In the genomic region with DNA sequence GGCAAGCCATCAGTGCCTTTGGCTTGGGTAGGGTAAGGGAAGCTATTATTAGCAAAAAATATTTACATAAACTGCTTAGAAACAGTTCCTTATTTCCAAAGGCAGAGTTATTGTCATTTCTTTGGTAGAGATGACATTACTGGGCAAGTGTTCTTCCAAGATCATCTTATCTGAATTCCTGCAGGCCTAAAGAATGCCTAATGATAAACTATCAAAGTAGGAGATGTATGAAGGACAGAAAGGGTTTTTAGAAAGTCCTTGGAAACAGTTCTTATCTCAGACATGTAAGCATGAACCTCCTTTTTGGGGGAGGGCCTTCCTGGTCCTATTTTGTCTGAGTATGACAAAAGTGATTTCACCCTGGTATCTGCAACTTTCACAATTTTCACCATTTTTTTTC, we compare ENCODE assay signal across 1 cellular context.
TF ChIP-seq lines count a peak whose summit lies in the region.

No MANE protein-coding gene starts in this region.

TF ChIP-seq in K562, 482 proteins besides CTCF, POLR2A, EP300 and RAD21 (continued from another document and continues in another):
- TF ChIP-seq, protein P1, sequence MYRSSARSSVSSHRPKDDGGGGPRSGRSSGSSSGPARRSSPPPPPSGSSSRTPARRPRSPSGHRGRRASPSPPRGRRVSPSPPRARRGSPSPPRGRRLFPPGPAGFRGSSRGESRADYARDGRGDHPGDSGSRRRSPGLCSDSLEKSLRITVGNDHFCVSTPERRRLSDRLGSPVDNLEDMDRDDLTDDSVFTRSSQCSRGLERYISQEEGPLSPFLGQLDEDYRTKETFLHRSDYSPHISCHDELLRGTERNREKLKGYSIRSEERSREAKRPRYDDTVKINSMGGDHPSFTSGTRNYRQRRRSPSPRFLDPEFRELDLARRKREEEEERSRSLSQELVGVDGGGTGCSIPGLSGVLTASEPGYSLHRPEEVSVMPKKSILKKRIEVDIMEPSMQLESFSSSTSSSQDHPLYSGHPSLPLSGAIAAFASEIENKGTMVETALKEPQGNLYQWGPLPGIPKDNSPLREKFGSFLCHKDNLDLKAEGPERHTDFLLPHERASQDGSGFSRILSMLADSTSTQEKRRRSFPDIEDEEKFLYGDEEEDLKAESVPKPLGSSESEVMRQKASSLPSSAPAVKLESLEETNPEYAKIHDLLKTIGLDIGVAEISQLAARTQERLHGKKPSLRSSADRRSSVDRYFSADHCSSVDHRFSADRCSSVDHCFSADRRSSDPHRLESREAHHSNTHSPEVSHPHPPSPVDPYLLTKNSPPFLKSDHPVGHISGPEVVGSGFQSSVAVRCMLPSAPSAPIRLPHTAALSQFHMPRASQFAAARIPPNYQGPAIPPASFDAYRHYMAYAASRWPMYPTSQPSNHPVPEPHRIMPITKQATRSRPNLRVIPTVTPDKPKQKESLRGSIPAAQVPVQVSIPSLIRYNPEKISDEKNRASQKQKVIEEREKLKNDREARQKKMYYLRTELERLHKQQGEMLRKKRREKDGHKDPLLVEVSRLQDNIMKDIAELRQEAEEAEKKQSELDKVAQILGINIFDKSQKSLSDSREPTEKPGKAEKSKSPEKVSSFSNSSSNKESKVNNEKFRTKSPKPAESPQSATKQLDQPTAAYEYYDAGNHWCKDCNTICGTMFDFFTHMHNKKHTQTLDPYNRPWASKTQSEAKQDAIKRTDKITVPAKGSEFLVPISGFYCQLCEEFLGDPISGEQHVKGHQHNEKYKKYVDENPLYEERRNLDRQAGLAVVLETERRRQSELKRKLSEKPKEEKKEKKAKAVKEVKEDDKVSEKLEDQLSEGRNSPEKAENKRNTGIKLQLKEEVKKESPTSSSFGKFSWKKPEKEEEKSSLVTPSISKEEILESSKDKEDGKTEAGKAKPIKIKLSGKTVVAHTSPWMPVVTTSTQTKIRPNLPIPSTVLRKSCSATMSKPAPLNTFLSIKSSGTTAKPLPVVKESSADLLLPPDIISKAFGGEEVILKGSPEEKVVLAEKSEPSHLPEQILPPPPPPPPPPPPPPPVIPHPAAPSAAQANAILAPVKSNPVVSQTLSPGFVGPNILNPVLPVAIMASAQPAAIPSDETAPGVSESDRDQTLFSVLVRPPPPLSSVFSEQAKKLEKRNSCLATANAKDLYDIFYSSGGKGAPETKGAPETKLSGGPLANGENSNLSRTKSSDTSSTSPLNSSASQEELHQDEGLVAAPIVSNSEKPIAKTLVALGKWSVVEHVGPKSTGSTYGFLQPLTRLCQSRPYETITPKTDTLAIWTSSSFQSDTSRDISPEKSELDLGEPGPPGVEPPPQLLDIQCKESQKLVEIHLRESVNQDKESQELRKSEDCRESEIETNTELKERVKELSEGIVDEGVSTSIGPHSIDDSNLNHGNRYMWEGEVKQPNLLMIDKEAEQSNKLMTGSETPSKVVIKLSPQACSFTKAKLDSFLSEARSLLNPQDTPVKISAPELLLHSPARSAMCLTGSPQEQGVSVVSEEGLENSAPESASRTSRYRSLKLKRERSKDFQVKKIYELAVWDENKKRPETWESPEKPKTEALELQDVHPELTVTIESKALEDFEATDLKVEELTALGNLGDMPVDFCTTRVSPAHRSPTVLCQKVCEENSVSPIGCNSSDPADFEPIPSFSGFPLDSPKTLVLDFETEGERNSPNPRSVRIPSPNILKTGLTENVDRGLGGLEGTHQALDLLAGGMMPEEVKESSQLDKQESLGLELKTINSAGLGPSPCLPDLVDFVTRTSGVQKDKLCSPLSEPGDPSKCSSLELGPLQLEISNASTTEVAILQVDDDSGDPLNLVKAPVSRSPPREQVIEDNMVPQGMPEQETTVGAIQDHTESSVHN (IDR thresholded peaks at IDR 0.05; ENCODE audit: borderline replicate concordance in 1 of 2, low read depth in 1 of 2) = peak in 1 of 2 experiments; percentile 35; a peak in 1 of 4 replicates
- no peak for TF ChIP-seq PTRF (tag; IDR thresholded peaks at IDR 0.05)
- TF ChIP-seq XRCC3 (IDR thresholded peaks at IDR 0.05) = no peak
- TF ChIP-seq ZNF696 (CRISPR knock-in tag; conservative IDR thresholded peaks at IDR 0.05) = no peak
- TF ChIP-seq ZNF780A (CRISPR knock-in tag; IDR thresholded peaks at IDR 0.05) = no peak
- TF ChIP-seq, protein P2, sequence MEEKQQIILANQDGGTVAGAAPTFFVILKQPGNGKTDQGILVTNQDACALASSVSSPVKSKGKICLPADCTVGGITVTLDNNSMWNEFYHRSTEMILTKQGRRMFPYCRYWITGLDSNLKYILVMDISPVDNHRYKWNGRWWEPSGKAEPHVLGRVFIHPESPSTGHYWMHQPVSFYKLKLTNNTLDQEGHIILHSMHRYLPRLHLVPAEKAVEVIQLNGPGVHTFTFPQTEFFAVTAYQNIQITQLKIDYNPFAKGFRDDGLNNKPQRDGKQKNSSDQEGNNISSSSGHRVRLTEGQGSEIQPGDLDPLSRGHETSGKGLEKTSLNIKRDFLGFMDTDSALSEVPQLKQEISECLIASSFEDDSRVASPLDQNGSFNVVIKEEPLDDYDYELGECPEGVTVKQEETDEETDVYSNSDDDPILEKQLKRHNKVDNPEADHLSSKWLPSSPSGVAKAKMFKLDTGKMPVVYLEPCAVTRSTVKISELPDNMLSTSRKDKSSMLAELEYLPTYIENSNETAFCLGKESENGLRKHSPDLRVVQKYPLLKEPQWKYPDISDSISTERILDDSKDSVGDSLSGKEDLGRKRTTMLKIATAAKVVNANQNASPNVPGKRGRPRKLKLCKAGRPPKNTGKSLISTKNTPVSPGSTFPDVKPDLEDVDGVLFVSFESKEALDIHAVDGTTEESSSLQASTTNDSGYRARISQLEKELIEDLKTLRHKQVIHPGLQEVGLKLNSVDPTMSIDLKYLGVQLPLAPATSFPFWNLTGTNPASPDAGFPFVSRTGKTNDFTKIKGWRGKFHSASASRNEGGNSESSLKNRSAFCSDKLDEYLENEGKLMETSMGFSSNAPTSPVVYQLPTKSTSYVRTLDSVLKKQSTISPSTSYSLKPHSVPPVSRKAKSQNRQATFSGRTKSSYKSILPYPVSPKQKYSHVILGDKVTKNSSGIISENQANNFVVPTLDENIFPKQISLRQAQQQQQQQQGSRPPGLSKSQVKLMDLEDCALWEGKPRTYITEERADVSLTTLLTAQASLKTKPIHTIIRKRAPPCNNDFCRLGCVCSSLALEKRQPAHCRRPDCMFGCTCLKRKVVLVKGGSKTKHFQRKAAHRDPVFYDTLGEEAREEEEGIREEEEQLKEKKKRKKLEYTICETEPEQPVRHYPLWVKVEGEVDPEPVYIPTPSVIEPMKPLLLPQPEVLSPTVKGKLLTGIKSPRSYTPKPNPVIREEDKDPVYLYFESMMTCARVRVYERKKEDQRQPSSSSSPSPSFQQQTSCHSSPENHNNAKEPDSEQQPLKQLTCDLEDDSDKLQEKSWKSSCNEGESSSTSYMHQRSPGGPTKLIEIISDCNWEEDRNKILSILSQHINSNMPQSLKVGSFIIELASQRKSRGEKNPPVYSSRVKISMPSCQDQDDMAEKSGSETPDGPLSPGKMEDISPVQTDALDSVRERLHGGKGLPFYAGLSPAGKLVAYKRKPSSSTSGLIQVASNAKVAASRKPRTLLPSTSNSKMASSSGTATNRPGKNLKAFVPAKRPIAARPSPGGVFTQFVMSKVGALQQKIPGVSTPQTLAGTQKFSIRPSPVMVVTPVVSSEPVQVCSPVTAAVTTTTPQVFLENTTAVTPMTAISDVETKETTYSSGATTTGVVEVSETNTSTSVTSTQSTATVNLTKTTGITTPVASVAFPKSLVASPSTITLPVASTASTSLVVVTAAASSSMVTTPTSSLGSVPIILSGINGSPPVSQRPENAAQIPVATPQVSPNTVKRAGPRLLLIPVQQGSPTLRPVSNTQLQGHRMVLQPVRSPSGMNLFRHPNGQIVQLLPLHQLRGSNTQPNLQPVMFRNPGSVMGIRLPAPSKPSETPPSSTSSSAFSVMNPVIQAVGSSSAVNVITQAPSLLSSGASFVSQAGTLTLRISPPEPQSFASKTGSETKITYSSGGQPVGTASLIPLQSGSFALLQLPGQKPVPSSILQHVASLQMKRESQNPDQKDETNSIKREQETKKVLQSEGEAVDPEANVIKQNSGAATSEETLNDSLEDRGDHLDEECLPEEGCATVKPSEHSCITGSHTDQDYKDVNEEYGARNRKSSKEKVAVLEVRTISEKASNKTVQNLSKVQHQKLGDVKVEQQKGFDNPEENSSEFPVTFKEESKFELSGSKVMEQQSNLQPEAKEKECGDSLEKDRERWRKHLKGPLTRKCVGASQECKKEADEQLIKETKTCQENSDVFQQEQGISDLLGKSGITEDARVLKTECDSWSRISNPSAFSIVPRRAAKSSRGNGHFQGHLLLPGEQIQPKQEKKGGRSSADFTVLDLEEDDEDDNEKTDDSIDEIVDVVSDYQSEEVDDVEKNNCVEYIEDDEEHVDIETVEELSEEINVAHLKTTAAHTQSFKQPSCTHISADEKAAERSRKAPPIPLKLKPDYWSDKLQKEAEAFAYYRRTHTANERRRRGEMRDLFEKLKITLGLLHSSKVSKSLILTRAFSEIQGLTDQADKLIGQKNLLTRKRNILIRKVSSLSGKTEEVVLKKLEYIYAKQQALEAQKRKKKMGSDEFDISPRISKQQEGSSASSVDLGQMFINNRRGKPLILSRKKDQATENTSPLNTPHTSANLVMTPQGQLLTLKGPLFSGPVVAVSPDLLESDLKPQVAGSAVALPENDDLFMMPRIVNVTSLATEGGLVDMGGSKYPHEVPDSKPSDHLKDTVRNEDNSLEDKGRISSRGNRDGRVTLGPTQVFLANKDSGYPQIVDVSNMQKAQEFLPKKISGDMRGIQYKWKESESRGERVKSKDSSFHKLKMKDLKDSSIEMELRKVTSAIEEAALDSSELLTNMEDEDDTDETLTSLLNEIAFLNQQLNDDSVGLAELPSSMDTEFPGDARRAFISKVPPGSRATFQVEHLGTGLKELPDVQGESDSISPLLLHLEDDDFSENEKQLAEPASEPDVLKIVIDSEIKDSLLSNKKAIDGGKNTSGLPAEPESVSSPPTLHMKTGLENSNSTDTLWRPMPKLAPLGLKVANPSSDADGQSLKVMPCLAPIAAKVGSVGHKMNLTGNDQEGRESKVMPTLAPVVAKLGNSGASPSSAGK (IDR thresholded peaks at IDR 0.05) = no peak
- TF ChIP-seq PCBP2 (IDR thresholded peaks at IDR 0.05; ENCODE audit: low read depth, low read length, poor library complexity, severe bottlenecking) = no peak
- TF ChIP-seq TAL1 (IDR thresholded peaks at IDR 0.05) = peak; percentile 91
- no peak for TF ChIP-seq POLR3A (IDR thresholded peaks at IDR 0.05; ENCODE audit: borderline replicate concordance, extremely low read depth, insufficient read depth, insufficient read length)
- TF ChIP-seq NCOA6 (IDR thresholded peaks at IDR 0.05) = no peak
- TF ChIP-seq L3MBTL2 (IDR thresholded peaks at IDR 0.05) = no peak
- TF ChIP-seq ZBTB7A (IDR thresholded peaks at IDR 0.05; ENCODE audit: borderline replicate concordance, control insufficient read depth, low read depth, low read length) = no peak
- TF ChIP-seq CBX5 (IDR thresholded peaks at IDR 0.05; ENCODE audit: borderline replicate concordance, low read depth) = no peak
- TF ChIP-seq PRMT5 (CRISPR knock-in tag; IDR thresholded peaks at IDR 0.05) = no peak
- no peak for TF ChIP-seq SMAD2 (IDR thresholded peaks at IDR 0.05; ENCODE audit: low read depth, low read length)
- TF ChIP-seq ZNF212 (CRISPR knock-in tag; IDR thresholded peaks at IDR 0.05) = no peak
- TF ChIP-seq FOXK1 (CRISPR knock-in tag; IDR thresholded peaks at IDR 0.05; ENCODE audit: borderline replicate concordance) = no peak
- TF ChIP-seq CREM (IDR thresholded peaks at IDR 0.05; ENCODE audit: low read depth) = peak; percentile 15; the same call in 1 of the 2 replicates
- peak; percentile 94 for TF ChIP-seq CBFA2T3 (IDR thresholded peaks at IDR 0.05)
- no peak for TF ChIP-seq ELF1 (tag; IDR thresholded peaks at IDR 0.05)
- no peak for TF ChIP-seq ZNF764 (CRISPR knock-in tag; IDR thresholded peaks at IDR 0.05; ENCODE audit: low read depth)
- TF ChIP-seq SPI1 (IDR thresholded peaks at IDR 0.05; ENCODE audit: borderline replicate concordance, low read depth, low read length) = peak; percentile 17; the same call in 1 of the 2 replicates
- TF ChIP-seq ELF4 (CRISPR knock-in tag; IDR thresholded peaks at IDR 0.05) = no peak
- no peak for TF ChIP-seq SAFB2 (IDR thresholded peaks at IDR 0.05; ENCODE audit: borderline replicate concordance, low read depth, low read length, severe bottlenecking)
- TF ChIP-seq FOXP1 (CRISPR knock-in tag; IDR thresholded peaks at IDR 0.05) = no peak
- no peak for TF ChIP-seq NELFE (IDR thresholded peaks at IDR 0.05; ENCODE audit: insufficient read depth, insufficient read length)
- TF ChIP-seq ETV5 (CRISPR knock-in tag; IDR thresholded peaks at IDR 0.05; ENCODE audit: low read depth) = no peak
- TF ChIP-seq BRD4 (IDR thresholded peaks at IDR 0.05) = no peak
- no peak for TF ChIP-seq SMARCA5 (IDR thresholded peaks at IDR 0.05)
- no peak for TF ChIP-seq BACH1 (tag; IDR thresholded peaks at IDR 0.05)
- no peak for TF ChIP-seq ZNF668 (CRISPR knock-in tag; IDR thresholded peaks at IDR 0.05)
- TF ChIP-seq, protein P3, sequence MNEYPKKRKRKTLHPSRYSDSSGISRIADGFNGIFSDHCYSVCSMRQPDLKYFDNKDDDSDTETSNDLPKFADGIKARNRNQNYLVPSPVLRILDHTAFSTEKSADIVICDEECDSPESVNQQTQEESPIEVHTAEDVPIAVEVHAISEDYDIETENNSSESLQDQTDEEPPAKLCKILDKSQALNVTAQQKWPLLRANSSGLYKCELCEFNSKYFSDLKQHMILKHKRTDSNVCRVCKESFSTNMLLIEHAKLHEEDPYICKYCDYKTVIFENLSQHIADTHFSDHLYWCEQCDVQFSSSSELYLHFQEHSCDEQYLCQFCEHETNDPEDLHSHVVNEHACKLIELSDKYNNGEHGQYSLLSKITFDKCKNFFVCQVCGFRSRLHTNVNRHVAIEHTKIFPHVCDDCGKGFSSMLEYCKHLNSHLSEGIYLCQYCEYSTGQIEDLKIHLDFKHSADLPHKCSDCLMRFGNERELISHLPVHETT (CRISPR knock-in tag; conservative IDR thresholded peaks at IDR 0.05 in 1 of 2, IDR thresholded peaks at IDR 0.05 in 1 of 2) = no peak
- no peak for TF ChIP-seq ZBTB11 (CRISPR knock-in tag; IDR thresholded peaks at IDR 0.05)
- TF ChIP-seq RBM25 (IDR thresholded peaks at IDR 0.05; ENCODE audit: low read depth, low read length, severe bottlenecking) = no peak
- TF ChIP-seq HDGF (IDR thresholded peaks at IDR 0.05) = no peak
- TF ChIP-seq FOSL1 (tag; conservative IDR thresholded peaks at IDR 0.05) = peak; percentile 52
- no peak for TF ChIP-seq IRF2 (CRISPR knock-in tag; IDR thresholded peaks at IDR 0.05)
- no peak for TF ChIP-seq DNMT1 (IDR thresholded peaks at IDR 0.05)
